14 cellular contexts compared by ENCODE assay signal in genomic region chr9:112233769-112234168, GRCh38. TPM values are rescaled to one million over a fixed set of nuclear protein-coding genes. Genes with fewer than 3 reads are reported as not detected.
DNase-seq lines count a peak whose midpoint lies in the region; ATAC-seq and TF ChIP-seq lines count a peak whose summit lies in the region.
"Had no signal": no experiment of that assay in that cellular context is flagged by ENCODE, and none has a peak within 500 bp of the region (broad histone marks: within the 10 kb centered on the region; RNA-seq: fewer than 3 reads in every experiment).

No MANE protein-coding gene starts in this region.

- 78 to 94% (median 89%) methylated on average over 1 of the region's 1 CpG for WGBS in adrenal gland, 4 donors

- H3K27ac ChIP-seq in adrenal gland = peak overlapping the region in 1 of 5 donors; percentile 58
- H3K27ac ChIP-seq in coronary artery = no peak overlapping the region
- H3K27ac ChIP-seq: ascending aorta, testis had no signal

- H3K9me3 Mint-ChIP-seq in activated T-cell treated with anti-CD3 and anti-CD28 coated beads, Interleukin-2, amount 50 U/mL, for 72 hours = no peaks in the 10 kb centered on the region
- H3K9me3 Mint-ChIP-seq in type B pancreatic cell = no peaks in the 10 kb centered on the region
- no peaks in the 10 kb centered on the region for H3K9me3 Mint-ChIP-seq in stimulated activated effector memory CD8-positive, alpha-beta T cell treated with anti-CD3 and anti-CD28 coated beads, Interleukin-12 subunit alpha, Interleukin-12 subunit beta, amount 100 ng/mL, for 72 hours

- H3K4me3 ChIP-seq in adrenal gland (no peak overlapping the region), coronary artery (no peak overlapping the region)
- H3K4me3 ChIP-seq: ascending aorta, testis had no signal

- intact Hi-C loops in adrenal gland (cut with DNase I) = no loop called here

- H3K27ac Mint-ChIP-seq in activated T-cell treated with anti-CD3 and anti-CD28 coated beads, Interleukin-2, amount 50 U/mL, for 72 hours = peak overlapping the region; percentile 5
- peak overlapping the region; percentile 71 for H3K27ac Mint-ChIP-seq in type B pancreatic cell
- no peak overlapping the region for H3K27ac Mint-ChIP-seq in stimulated activated effector memory CD8-positive, alpha-beta T cell treated with anti-CD3 and anti-CD28 coated beads, Interleukin-12 subunit alpha, Interleukin-12 subunit beta, amount 100 ng/mL, for 72 hours

- no peaks in the 10 kb centered on the region for H3K9me3 ChIP-seq in adrenal gland (replicated peaks in 1 of 3)
- H3K9me3 ChIP-seq: ascending aorta, testis had no signal

- no peak for DNase-seq in activated T-cell treated with anti-CD3 and anti-CD28 coated beads, Interleukin-2, amount 50 U/mL, for 72 hours
- DNase-seq in activated T-cell treated with anti-CD3 and anti-CD28 coated beads, Interleukin-2, amount 50 U/mL, for 1 hour = no peak
- DNase-seq in adrenal gland (peak in 5 of 7 donors; percentile 27 to 57 (median 46)), fibroblast of the conjunctiva (ENCODE audit: low read depth) (peak; percentile 23), type B pancreatic cell (ENCODE audit: extremely low spot score, unreplicated experiment) (no peak), coronary artery (ENCODE audit: low spot score) (no peak)
- DNase-seq in stimulated activated effector memory CD8-positive, alpha-beta T cell treated with anti-CD3 and anti-CD28 coated beads, Interleukin-12 subunit alpha, Interleukin-12 subunit beta, amount 100 ng/mL, for 72 hours (ENCODE audit: low spot score in 2 of 2) = no peak
- DNase-seq: activated CD4-positive, alpha-beta T cell treated with anti-CD3 and anti-CD28 coated beads, Interleukin-2, amount 50 U/mL, for 1 hour; activated T-cell treated with anti-CD3 and anti-CD28 coated beads, Interleukin-2, amount 50 U/mL, for 48 hours; NCI-H1694; NCI-H524 treated with DMSO at 0.1 percent for 48 hours; testis had no signal

- H3K36me3 Mint-ChIP-seq in activated T-cell treated with anti-CD3 and anti-CD28 coated beads, Interleukin-2, amount 50 U/mL, for 72 hours (ENCODE audit: insufficient read depth in 2 of 2) = peaks cover 0 to 15% of the 10 kb centered on the region in 2 donors
- H3K36me3 Mint-ChIP-seq in type B pancreatic cell = peaks cover 14% of the 10 kb centered on the region
- H3K36me3 Mint-ChIP-seq in stimulated activated effector memory CD8-positive, alpha-beta T cell treated with anti-CD3 and anti-CD28 coated beads, Interleukin-12 subunit alpha, Interleukin-12 subunit beta, amount 100 ng/mL, for 72 hours = peaks cover 37% of the 10 kb centered on the region

- H3K4me1 Mint-ChIP-seq in activated T-cell treated with anti-CD3 and anti-CD28 coated beads, Interleukin-2, amount 50 U/mL, for 72 hours (ENCODE audit: low read depth) = no peaks in the 10 kb centered on the region
- H3K4me1 Mint-ChIP-seq in type B pancreatic cell (ENCODE audit: unreplicated experiment) = no peaks in the 10 kb centered on the region
- peaks cover 16% of the 10 kb centered on the region for H3K4me1 Mint-ChIP-seq in stimulated activated effector memory CD8-positive, alpha-beta T cell treated with anti-CD3 and anti-CD28 coated beads, Interleukin-12 subunit alpha, Interleukin-12 subunit beta, amount 100 ng/mL, for 72 hours

- H3K4me1 ChIP-seq in adrenal gland (replicated peaks in 1 of 2) = peaks cover 0 to 29% of the 10 kb centered on the region in 2 donors
- H3K4me1 ChIP-seq: ascending aorta had no signal

- H3K36me3 ChIP-seq in adrenal gland (replicated peaks in 1 of 2) = no peaks in the 10 kb centered on the region

- no peak for ATAC-seq in activated T-cell treated with anti-CD3 and anti-CD28 coated beads, Interleukin-2, amount 50 U/mL, for 72 hours (replicated peaks in 1 of 2)
- no peak for ATAC-seq in GM18502 (IDR thresholded peaks at IDR 0.05; ENCODE audit: poor library complexity, unreplicated experiment)
- ATAC-seq in stimulated activated effector memory CD8-positive, alpha-beta T cell treated with anti-CD3 and anti-CD28 coated beads, Interleukin-12 subunit alpha, Interleukin-12 subunit beta, amount 100 ng/mL, for 72 hours = no peak

- H3K4me3 Mint-ChIP-seq in activated T-cell treated with anti-CD3 and anti-CD28 coated beads, Interleukin-2, amount 50 U/mL, for 72 hours = no peak overlapping the region
- H3K4me3 Mint-ChIP-seq in type B pancreatic cell = no peak overlapping the region
- H3K4me3 Mint-ChIP-seq in stimulated activated effector memory CD8-positive, alpha-beta T cell treated with anti-CD3 and anti-CD28 coated beads, Interleukin-12 subunit alpha, Interleukin-12 subunit beta, amount 100 ng/mL, for 72 hours = no peak overlapping the region

- TF ChIP-seq CTCF in adrenal gland (IDR thresholded peaks at IDR 0.05) (no peak), type B pancreatic cell (conservative IDR thresholded peaks at IDR 0.05) (no peak), coronary artery (IDR thresholded peaks at IDR 0.05) (no peak)

- no peaks in the 10 kb centered on the region for H3K27me3 Mint-ChIP-seq in activated T-cell treated with anti-CD3 and anti-CD28 coated beads, Interleukin-2, amount 50 U/mL, for 72 hours (ENCODE audit: low read depth)
- H3K27me3 Mint-ChIP-seq in type B pancreatic cell = no peaks in the 10 kb centered on the region

- no peak for TF ChIP-seq POLR2A in adrenal gland (IDR thresholded peaks at IDR 0.05)

- no peaks in the 10 kb centered on the region for H3K27me3 ChIP-seq in adrenal gland
- H3K27me3 ChIP-seq: ascending aorta, testis had no signal

RNA-seq across cellular contexts. Expression of gene SUSD1, which starts 58.7 kb away (rescaled TPM):
- total RNA-seq in activated T-cell treated with anti-CD3 and anti-CD28 coated beads, Interleukin-2, amount 50 U/mL, for 72 hours = 1 to 10 TPM; 6.6 to 9.9 TPM
- total RNA-seq in adrenal gland = 10 to 100 TPM; 13.9 to 37.0 (median 23.3) TPM
- 10 to 100 TPM in 1 of 3 donors, 1 to 10 TPM in 2; 4.7 to 18.5 (median 5.0) TPM for polyA plus RNA-seq in adrenal gland
- 16.3 and 21.8 TPM in 2 replicates for total RNA-seq in type B pancreatic cell (ENCODE audit: low replicate concordance)

Comparison
In these comparisons a context has a peak if more than half of its experiments do, and no peak if none do; other contexts are left out.
1. DNase-seq: peak in adrenal gland (5 of 7) and fibroblast of the conjunctiva (single experiment); none in activated T-cell treated with anti-CD3 and anti-CD28 coated beads, Interleukin-2, amount 50 U/mL, for 72 hours (0 of 2), activated T-cell treated with anti-CD3 and anti-CD28 coated beads, Interleukin-2, amount 50 U/mL, for 1 hour (single experiment), type B pancreatic cell (single experiment), stimulated activated effector memory CD8-positive, alpha-beta T cell treated with anti-CD3 and anti-CD28 coated beads, Interleukin-12 subunit alpha, Interleukin-12 subunit beta, amount 100 ng/mL, for 72 hours (0 of 2) and coronary artery (single experiment).